8 cellular contexts compared by ENCODE assay signal in the genomic region with DNA sequence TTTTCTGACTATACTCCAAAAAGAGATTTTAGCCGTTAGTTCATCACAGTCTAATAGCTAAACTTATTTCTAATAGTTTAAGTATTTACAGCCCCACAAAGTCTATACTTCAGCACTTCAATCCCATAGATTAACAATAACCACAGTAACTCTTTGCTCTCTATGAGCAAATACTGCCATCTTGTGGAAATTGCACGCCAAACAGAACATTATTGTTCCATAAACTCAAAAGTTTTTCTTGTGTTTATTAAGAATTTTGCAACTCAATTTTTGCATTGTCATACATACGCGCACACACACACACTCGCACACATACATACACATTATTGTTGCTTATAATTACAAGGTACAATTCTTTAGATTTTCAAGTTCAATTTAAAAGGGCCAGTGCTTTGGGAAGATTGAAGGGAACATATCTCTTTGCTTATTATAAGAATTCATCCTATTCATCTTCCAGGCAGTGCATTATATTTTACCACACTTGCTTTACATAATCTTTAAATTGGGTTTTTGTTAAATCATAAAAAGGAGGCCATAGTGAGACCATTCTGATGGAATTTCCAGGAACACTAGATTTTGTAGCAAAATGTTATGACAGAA.
A peak's percentile ranks its signal among the peaks of the same experiment; 100 is the strongest.
DNase-seq lines count a peak whose midpoint lies in the region; ATAC-seq and TF ChIP-seq lines count a peak whose summit lies in the region.

No MANE protein-coding gene starts in this region.

- no peak for TF ChIP-seq EP300 in ovary (IDR thresholded peaks at IDR 0.05)

- H3K36me3 ChIP-seq in Panc1 (ENCODE audit: control insufficient read depth, insufficient read depth, low read length) = no peaks in the 10 kb centered on the region
- no peaks in the 10 kb centered on the region for H3K36me3 ChIP-seq in ovary

- H3K27me3 Mint-ChIP-seq in CD4-positive, alpha-beta T cell = peaks cover 10% of the 10 kb centered on the region

- in situ Hi-C loops in Panc1 (cut with HindIII; ENCODE audit: low pct_unique_long_range_greater_than_20kb, low sequenced_read_pairs) = no loop called here

- no peaks in the 10 kb centered on the region for H3K4me1 Mint-ChIP-seq in CD4-positive, alpha-beta T cell (ENCODE audit: low read depth)

- 2 to 5% (median 4%) methylated on average over 5 of the region's 5 CpGs for WGBS in ovary, 3 donors

- no peak overlapping the region for H3K4me3 Mint-ChIP-seq in CD4-positive, alpha-beta T cell

- no peaks in the 10 kb centered on the region for H3K9me3 Mint-ChIP-seq in CD4-positive, alpha-beta T cell

- TF ChIP-seq POLR2A in ovary (IDR thresholded peaks at IDR 0.05) = no peak

- H3K4me1 ChIP-seq in Panc1 (ENCODE audit: control insufficient read depth, insufficient read depth, low read length) = no peaks in the 10 kb centered on the region
- no peaks in the 10 kb centered on the region for H3K4me1 ChIP-seq in ovary (ENCODE audit: insufficient read depth)

- H3K36me3 Mint-ChIP-seq in CD4-positive, alpha-beta T cell (ENCODE audit: low read depth) = no peaks in the 10 kb centered on the region

- DNase-seq in EH (ENCODE audit: low read depth) = peak; percentile 36
- DNase-seq in HL-60 (ENCODE audit: low read depth in 1 of 2, low spot score in 1 of 2) = peak in 1 of 2 experiments; percentile 38
- DNase-seq in Panc1 (ENCODE audit: low read depth, low spot score) = peak; percentile 28
- no peak for DNase-seq in epithelial cell of proximal tubule (ENCODE audit: low read depth)
- DNase-seq in ovary = no peak
- DNase-seq in CD4-positive, alpha-beta T cell = no peak

- peak; percentile 70 for ATAC-seq in GM19463 (IDR thresholded peaks at IDR 0.05; ENCODE audit: unreplicated experiment)
- ATAC-seq in Panc1 = no peak
- ATAC-seq in HG03571 (IDR thresholded peaks at IDR 0.05; ENCODE audit: unreplicated experiment) = no peak
- ATAC-seq in CD4-positive, alpha-beta T cell (ENCODE audit: poor library complexity) = no peak

- H3K27ac ChIP-seq in HL-60 (replicated peaks) (no peak overlapping the region), Panc1 (ENCODE audit: low read length) (no peak overlapping the region), ovary (no peak overlapping the region)
- H3K27ac ChIP-seq in CD4-positive, alpha-beta T cell (ENCODE audit: low read depth, low read length) = no peak overlapping the region

- H3K27ac Mint-ChIP-seq in CD4-positive, alpha-beta T cell = no peak overlapping the region

- CTCF ChIA-PET in Panc1 (lab: Charles Lee) = no interaction called here
- CTCF ChIA-PET in CD4-positive, alpha-beta T cell (lab: Charles Lee) = no interaction called here

- no TSS peak for BruUV-seq in Panc1 (replicated peaks; lab: Mats Ljungman, UMichigan)

- H3K9me3 ChIP-seq in Panc1 (ENCODE audit: control insufficient read depth, insufficient read depth, low read depth, low read length) = no peaks in the 10 kb centered on the region
- no peaks in the 10 kb centered on the region for H3K9me3 ChIP-seq in ovary
- H3K9me3 ChIP-seq in CD4-positive, alpha-beta T cell (ENCODE audit: control insufficient read depth, low read length) = no peaks in the 10 kb centered on the region

- intact Hi-C loops in Panc1 (cut with micrococcal nuclease; ENCODE audit: unreplicated experiment) = no loop called here
- intact Hi-C loops in ovary (cut with DNase I) = no loop called here
- intact Hi-C loops in CD4-positive, alpha-beta T cell (cut with DNase I, micrococcal nuclease) = no loop called here

- H3K4me3 ChIP-seq in HL-60 (replicated peaks; ENCODE audit: insufficient read depth, low read length) (no peak overlapping the region), Panc1 (ENCODE audit: low read depth in 2 of 2, low read length in 2 of 2) (no peak overlapping the region), epithelial cell of proximal tubule (ENCODE audit: low read depth, low read length) (no peak overlapping the region), ovary (no peak overlapping the region)

- H3K27me3 ChIP-seq in HL-60 (ENCODE audit: insufficient read depth, poor library complexity, severe bottlenecking) (no peaks in the 10 kb centered on the region), Panc1 (ENCODE audit: control insufficient read depth, insufficient read depth, low read length) (no peaks in the 10 kb centered on the region), ovary (no peaks in the 10 kb centered on the region)
- no peaks in the 10 kb centered on the region for H3K27me3 ChIP-seq in CD4-positive, alpha-beta T cell (ENCODE audit: control insufficient read depth, insufficient read depth, low read length)

- POLR2A ChIA-PET in Panc1 (lab: Charles Lee) = no interaction called here
- POLR2A ChIA-PET in CD4-positive, alpha-beta T cell (lab: Charles Lee) = no interaction called here

- TF ChIP-seq CTCF in HL-60 (IDR thresholded peaks at IDR 0.05; ENCODE audit: insufficient read depth, low read length) (peak; percentile 32), Panc1 (IDR thresholded peaks at IDR 0.05) (peak; percentile 64; the same call in 1 of the 2 replicates), epithelial cell of proximal tubule (conservative IDR thresholded peaks at IDR 0.05; ENCODE audit: low read depth, low read length) (peak; percentile 84), ovary (IDR thresholded peaks at IDR 0.05) (peak in 2 of 3 donors; percentile 19 to 44)
- no peak for TF ChIP-seq CTCF in CD4-positive, alpha-beta T cell (IDR thresholded peaks at IDR 0.05)

Comparison
In these comparisons a context has a peak if more than half of its experiments do, and no peak if none do; other contexts are left out.
1. DNase-seq: peak in EH (single experiment) and Panc1 (single experiment); none in epithelial cell of proximal tubule (single experiment), ovary (0 of 5) and CD4-positive, alpha-beta T cell (0 of 10).